ENCODE assay signal across 8 cellular contexts in the genomic region with DNA sequence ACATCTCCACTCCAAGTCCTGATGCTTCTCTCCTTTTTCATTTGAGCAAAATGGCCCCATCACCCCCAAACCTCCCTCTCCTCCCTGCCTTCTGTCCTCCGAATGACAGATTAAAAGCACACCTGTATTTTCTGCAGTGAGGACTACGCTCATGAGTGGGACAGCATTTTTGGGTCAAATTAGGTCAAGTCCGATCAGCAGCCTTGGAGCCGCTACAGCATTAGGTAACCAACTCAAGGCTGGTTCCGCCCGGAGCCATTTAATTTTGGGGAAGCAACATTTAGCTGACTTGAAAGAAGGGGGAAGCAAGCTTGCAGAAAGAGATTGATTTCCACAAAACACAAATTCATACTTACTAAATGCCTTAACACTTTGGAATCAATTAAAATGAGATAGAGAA.
"Had no signal": no experiment of that assay in that cellular context is flagged by ENCODE, and none has a peak within 500 bp of the region (broad histone marks: within the 10 kb centered on the region; RNA-seq: fewer than 3 reads in every experiment).

No MANE protein-coding gene starts in this region.

- FAIRE-seq: H1, H54, HTR-8/SVneo, K562 had no signal

- H3K9me3 Mint-ChIP-seq: GM23338 had no signal

- DNase-seq: H9, HCEC 1CT, IMR-90 had no signal

- H3K4me2 ChIP-seq: GM23338 had no signal

- H3K4me3 Mint-ChIP-seq: GM23338, H9 had no signal

- H2AFZ ChIP-seq: GM23338 had no signal

- H3K4me3 ChIP-seq: GM23338, K562 had no signal

- H3K27ac Mint-ChIP-seq: GM23338, H9 had no signal
